In genomic region chr20:50330504-50331313, GRCh38 we compare ENCODE assay signal across 24 cellular contexts.
DNase-seq lines count a peak whose midpoint lies in the region; TF ChIP-seq lines count a peak whose summit lies in the region.
"Had no signal": no experiment of that assay in that cellular context is flagged by ENCODE, and none has a peak within 500 bp of the region (broad histone marks: within the 10 kb centered on the region; RNA-seq: fewer than 3 reads in every experiment).

No MANE protein-coding gene starts in this region.

- no peak for TF ChIP-seq EP300 in suprapubic skin (IDR thresholded peaks at IDR 0.05)

- H3K27me3 Mint-ChIP-seq in brain = peaks cover 9% of the 10 kb centered on the region

- no peak for TF ChIP-seq POLR2A in suprapubic skin (IDR thresholded peaks at IDR 0.05)

- no peaks in the 10 kb centered on the region for H3K36me3 Mint-ChIP-seq in brain

- peak; percentile 45 for DNase-seq in NCI-H1105 treated with DMSO at 0.1 percent for 48 hours (lab: John Stamatoyannopoulos, UW)
- no peak for DNase-seq in NCI-H1105 (lab: John Stamatoyannopoulos, UW)
- DNase-seq in medulla oblongata (ENCODE audit: extremely low spot score) = peak; percentile 43
- no peak for DNase-seq in suprapubic skin (ENCODE audit: low spot score in 2 of 2)
- no peak for DNase-seq in activated CD4-positive, alpha-beta T cell treated with anti-CD3 and anti-CD28 coated beads for 48 hours
- no peak for DNase-seq in activated effector memory CD4-positive, alpha-beta T cell treated with Interleukin-2 at 50 U/mL for 16 hours
- DNase-seq in stimulated activated CD4-positive, alpha-beta T cell treated with anti-CD3 and anti-CD28 coated beads, Interleukin-4, amount 100 ng/mL, for 24 hours = no peak
- DNase-seq: activated B cell treated with CpG ODN at 0.5 μM for 24 hours; activated CD8-positive, alpha-beta memory T cell treated with anti-CD3 and anti-CD28 coated beads for 24 hours; BE2C; hippocampal formation; Kasumi-1; kidney; NCI-H1436; SHP77; T-helper 17 cell; upper lobe of left lung had no signal

- H3K9me3 ChIP-seq in suprapubic skin = no peaks in the 10 kb centered on the region
- H3K9me3 ChIP-seq: adrenal gland, BE2C, ovary, upper lobe of left lung had no signal

- H3K27ac Mint-ChIP-seq in brain = peak overlapping the region in 3 of 5 experiments; percentile 17 to 91 (median 73)
- H3K27ac Mint-ChIP-seq: activated B cell treated with CpG ODN at 0.5 μM for 24 hours; activated T-helper 17 cell treated with anti-CD3 and anti-CD28 coated beads, Interleukin-2, amount 50 U/mL, for 72 hours; GM23338; T-helper 17 cell had no signal

- H3K4me1 ChIP-seq in suprapubic skin = peaks cover 45% of the 10 kb centered on the region
- H3K4me1 ChIP-seq: BE2C had no signal

- H3K4me3 Mint-ChIP-seq in brain = peak overlapping the region in 1 of 5 experiments; percentile 30
- H3K4me3 Mint-ChIP-seq: activated B cell treated with CpG ODN at 0.5 μM for 24 hours; activated T-helper 17 cell treated with anti-CD3 and anti-CD28 coated beads, Interleukin-2, amount 50 U/mL, for 72 hours; GM23338; T-helper 17 cell had no signal

- peaks cover 55% of the 10 kb centered on the region for H3K4me1 Mint-ChIP-seq in brain
- H3K4me1 Mint-ChIP-seq: GM23338 had no signal

- peak overlapping the region; percentile 40 for H3K27ac ChIP-seq in suprapubic skin
- H3K27ac ChIP-seq: 22Rv1, adrenal gland, HL-60, ovary had no signal

- no peaks in the 10 kb centered on the region for H3K27me3 ChIP-seq in suprapubic skin
- H3K27me3 ChIP-seq: adrenal gland, BE2C, ovary, upper lobe of left lung had no signal

- H3K4me3 ChIP-seq in suprapubic skin = no peak overlapping the region
- H3K4me3 ChIP-seq: adrenal gland, GM23338, ovary, upper lobe of left lung had no signal

- no peaks in the 10 kb centered on the region for H3K36me3 ChIP-seq in suprapubic skin
- H3K36me3 ChIP-seq: adrenal gland, BE2C, ovary, upper lobe of left lung had no signal

- TF ChIP-seq CTCF in brain (conservative IDR thresholded peaks at IDR 0.05) = no peak
- TF ChIP-seq CTCF in suprapubic skin (IDR thresholded peaks at IDR 0.05) = no peak

- H3K9me3 Mint-ChIP-seq in brain = peaks cover 0 to 4% (median 0%) of the 10 kb centered on the region in 5 experiments
- H3K9me3 Mint-ChIP-seq: activated B cell treated with CpG ODN at 0.5 μM for 24 hours, GM23338 had no signal

- WGBS in suprapubic skin = 52% methylated on average over 13 of the region's 17 CpGs

Comparison
In these comparisons a context has a peak if more than half of its experiments do, and no peak if none do; other contexts are left out.
1. DNase-seq: peak in NCI-H1105 treated with DMSO at 0.1 percent for 48 hours (single experiment) and medulla oblongata (single experiment); none in NCI-H1105 (single experiment), suprapubic skin (0 of 2), activated CD4-positive, alpha-beta T cell treated with anti-CD3 and anti-CD28 coated beads for 48 hours (single experiment), activated effector memory CD4-positive, alpha-beta T cell treated with Interleukin-2 at 50 U/mL for 16 hours (single experiment) and stimulated activated CD4-positive, alpha-beta T cell treated with anti-CD3 and anti-CD28 coated beads, Interleukin-4, amount 100 ng/mL, for 24 hours (single experiment).